Comparison of ENCODE assay signal across 8 cellular contexts in genomic region chr2:144162652-144163051, GRCh38.
A peak's percentile ranks its signal among the peaks of the same experiment; 100 is the strongest.
DNase-seq lines count a peak whose midpoint lies in the region; ATAC-seq and TF ChIP-seq lines count a peak whose summit lies in the region.

No MANE protein-coding gene starts in this region.

- CTCF ChIA-PET in CD8-positive, alpha-beta memory T cell (lab: Charles Lee), result interaction anchor here (0.7 to 1.7 kb wide), 6 partner anchors 10 to 328 kb away, joined by 3 to 7 read pairs (median 4); no protein-coding TSS in a partner anchor

- H3K4me3 Mint-ChIP-seq in CD8-positive, alpha-beta memory T cell, result no peak overlapping the region
- H3K4me3 Mint-ChIP-seq in activated T-cell treated with anti-CD3 and anti-CD28 coated beads, Interleukin-2, amount 50 U/mL, for 4 hours, result no peak overlapping the region

- TF ChIP-seq CTCF in LNCaP clone FGC (IDR thresholded peaks at IDR 0.05; ENCODE audit: control insufficient read depth, extremely low read depth, insufficient read depth), result peak; percentile 84
- peak in 5 of 6 experiments; percentile 19 to 45 (median 39) for TF ChIP-seq CTCF in upper lobe of left lung (IDR thresholded peaks at IDR 0.05)

- peaks cover 0 to 3% (median 0%) of the 10 kb centered on the region in 3 donors for H3K36me3 Mint-ChIP-seq in CD8-positive, alpha-beta memory T cell
- no peaks in the 10 kb centered on the region for H3K36me3 Mint-ChIP-seq in activated T-cell treated with anti-CD3 and anti-CD28 coated beads, Interleukin-2, amount 50 U/mL, for 4 hours (ENCODE audit: insufficient read depth)

- no peak overlapping the region for H3K27ac ChIP-seq in CD8-positive, alpha-beta memory T cell (ENCODE audit: low read depth, low read length)
- H3K27ac ChIP-seq in upper lobe of left lung, result no peak overlapping the region

- no peak for TF ChIP-seq EP300 in upper lobe of left lung (IDR thresholded peaks at IDR 0.05)

- H3K27me3 Mint-ChIP-seq in CD8-positive, alpha-beta memory T cell, result no peaks in the 10 kb centered on the region
- no peaks in the 10 kb centered on the region for H3K27me3 Mint-ChIP-seq in activated T-cell treated with anti-CD3 and anti-CD28 coated beads, Interleukin-2, amount 50 U/mL, for 4 hours (ENCODE audit: low read depth)

- WGBS in upper lobe of left lung, 2 donors, result 86 to 89% methylated on average over 5 of the region's 5 CpGs

- peak; percentile 17 to 64 (median 31) for DNase-seq in CD8-positive, alpha-beta memory T cell
- DNase-seq in LNCaP clone FGC (ENCODE audit: low read depth) (no peak), kidney tubule cell (ENCODE audit: low spot score) (peak; percentile 47), upper lobe of left lung (peak in 1 of 2 donors; percentile 38), epidermal melanocyte (ENCODE audit: insufficient read length, low spot score) (no peak), DMS114 treated with DMSO at 0.1 percent for 48 hours (lab: John Stamatoyannopoulos, UW; ENCODE audit: unreplicated experiment) (no peak)
- peak; percentile 35 for DNase-seq in activated T-cell treated with anti-CD3 and anti-CD28 coated beads, Interleukin-2, amount 50 U/mL, for 4 hours

- H3K27ac Mint-ChIP-seq in CD8-positive, alpha-beta memory T cell, result peak overlapping the region in 4 of 8 donors; percentile 3 to 38 (median 18)

- H3K9me3 ChIP-seq in CD8-positive, alpha-beta memory T cell (ENCODE audit: low read length), result no peaks in the 10 kb centered on the region
- no peaks in the 10 kb centered on the region for H3K9me3 ChIP-seq in upper lobe of left lung

- peak; percentile 77 for ATAC-seq in GM19023 (IDR thresholded peaks at IDR 0.05; ENCODE audit: unreplicated experiment)
- peak; percentile 51 to 63 for ATAC-seq in activated T-cell treated with anti-CD3 and anti-CD28 coated beads, Interleukin-2, amount 50 U/mL, for 4 hours
- ATAC-seq in upper lobe of left lung (ENCODE audit: low FRiP score in 2 of 2), result no peak

- no peaks in the 10 kb centered on the region for H3K9me3 Mint-ChIP-seq in CD8-positive, alpha-beta memory T cell
- no peaks in the 10 kb centered on the region for H3K9me3 Mint-ChIP-seq in activated T-cell treated with anti-CD3 and anti-CD28 coated beads, Interleukin-2, amount 50 U/mL, for 4 hours

- H3K4me1 ChIP-seq in CD8-positive, alpha-beta memory T cell (ENCODE audit: insufficient read depth, low read length), result no peaks in the 10 kb centered on the region
- H3K4me1 ChIP-seq in upper lobe of left lung, result no peaks in the 10 kb centered on the region

- H3K4me1 Mint-ChIP-seq in CD8-positive, alpha-beta memory T cell, result peaks cover 0 to 4% (median 0%) of the 10 kb centered on the region in 3 donors
- peaks cover 3% of the 10 kb centered on the region for H3K4me1 Mint-ChIP-seq in activated T-cell treated with anti-CD3 and anti-CD28 coated beads, Interleukin-2, amount 50 U/mL, for 4 hours (ENCODE audit: low read depth)

- no peak overlapping the region for H3K4me3 ChIP-seq in CD8-positive, alpha-beta memory T cell (ENCODE audit: low read length)
- H3K4me3 ChIP-seq in LNCaP clone FGC (ENCODE audit: low read depth, low read length), result no peak overlapping the region
- no peak overlapping the region for H3K4me3 ChIP-seq in upper lobe of left lung

- POLR2A ChIA-PET in CD8-positive, alpha-beta memory T cell (lab: Charles Lee), result no interaction called here

- TF ChIP-seq POLR2A in upper lobe of left lung (IDR thresholded peaks at IDR 0.05), result no peak

- no peaks in the 10 kb centered on the region for H3K36me3 ChIP-seq in CD8-positive, alpha-beta memory T cell (ENCODE audit: insufficient read depth, low read length)
- no peaks in the 10 kb centered on the region for H3K36me3 ChIP-seq in upper lobe of left lung

- no peaks in the 10 kb centered on the region for H3K27me3 ChIP-seq in CD8-positive, alpha-beta memory T cell (ENCODE audit: insufficient read depth, low read length, poor library complexity, severe bottlenecking)
- H3K27me3 ChIP-seq in upper lobe of left lung, result no peaks in the 10 kb centered on the region

Comparison
In these comparisons a context has a peak if more than half of its experiments do, and no peak if none do; other contexts are left out.
1. DNase-seq: peak in CD8-positive, alpha-beta memory T cell (5 of 5), activated T-cell treated with anti-CD3 and anti-CD28 coated beads, Interleukin-2, amount 50 U/mL, for 4 hours (single experiment) and kidney tubule cell (single experiment); none in LNCaP clone FGC (single experiment), epidermal melanocyte (single experiment) and DMS114 treated with DMSO at 0.1 percent for 48 hours (single experiment).
2. ATAC-seq: peak in GM19023 (single experiment) and activated T-cell treated with anti-CD3 and anti-CD28 coated beads, Interleukin-2, amount 50 U/mL, for 4 hours (2 of 2); none in upper lobe of left lung (0 of 2).